Comparison of ENCODE assay signal across 20 cellular contexts in the genomic region with DNA sequence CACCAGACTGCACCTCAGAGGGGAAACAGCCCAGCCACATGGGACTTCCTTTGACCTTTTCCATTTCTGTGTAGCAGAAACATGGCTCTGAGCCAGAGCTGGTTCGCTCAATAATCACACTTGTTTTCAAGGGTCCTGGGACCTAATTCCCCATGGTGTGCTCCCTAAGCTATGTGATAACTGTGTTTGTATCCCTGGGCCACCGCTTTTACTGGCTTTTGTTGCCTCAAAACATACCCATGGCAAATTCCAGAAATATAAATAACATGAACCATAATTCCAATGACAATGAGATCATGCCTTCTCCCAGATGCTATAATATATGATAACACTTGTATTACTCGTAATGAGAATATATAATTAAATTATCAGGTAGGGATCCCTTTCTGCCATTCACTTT.
DNase-seq lines count a peak whose midpoint lies in the region; ATAC-seq lines count a peak whose summit lies in the region.
"Had no signal": no experiment of that assay in that cellular context is flagged by ENCODE, and none has a peak within 500 bp of the region (broad histone marks: within the 10 kb centered on the region; RNA-seq: fewer than 3 reads in every experiment).

No MANE protein-coding gene starts in this region.

- ATAC-seq in left colon, result no peak
- ATAC-seq: A549, K562 had no signal

- no peaks in the 10 kb centered on the region for H3K36me3 ChIP-seq in CD8-positive, alpha-beta memory T cell (ENCODE audit: insufficient read depth, low read length)
- H3K36me3 ChIP-seq: HAP-1 had no signal

- CTCF ChIA-PET in CD8-positive, alpha-beta memory T cell (lab: Charles Lee), result interaction anchor here (0.6 kb wide), 1 partner anchor 1522 kb away, joined by 3 read pairs; no protein-coding TSS in a partner anchor

- no peak overlapping the region for H3K27ac ChIP-seq in CD8-positive, alpha-beta memory T cell (ENCODE audit: low read depth, low read length)
- H3K27ac ChIP-seq: 22Rv1, A549, C4-2B, GM23248, HL-60 had no signal

- no peaks in the 10 kb centered on the region for H3K36me3 Mint-ChIP-seq in CD8-positive, alpha-beta memory T cell

- H3K9me3 ChIP-seq in CD8-positive, alpha-beta memory T cell (ENCODE audit: low read length), result no peaks in the 10 kb centered on the region
- H3K9me3 ChIP-seq: A549, HAP-1 had no signal

- peaks cover 0 to 3% (median 0%) of the 10 kb centered on the region in 5 donors for H3K9me3 Mint-ChIP-seq in CD8-positive, alpha-beta memory T cell
- H3K9me3 Mint-ChIP-seq: CD4-positive, alpha-beta T cell had no signal

- H3K4me3 Mint-ChIP-seq in CD8-positive, alpha-beta memory T cell, result no peak overlapping the region
- H3K4me3 Mint-ChIP-seq: B cell; CD4-positive, alpha-beta T cell had no signal

- no peaks in the 10 kb centered on the region for H3K27me3 Mint-ChIP-seq in CD8-positive, alpha-beta memory T cell
- H3K27me3 Mint-ChIP-seq: B cell; CD4-positive, alpha-beta T cell had no signal

- intact Hi-C loops in left colon (cut with DNase I, micrococcal nuclease), result no loop called here

- H3K4me1 Mint-ChIP-seq in CD8-positive, alpha-beta memory T cell, result no peaks in the 10 kb centered on the region
- H3K4me1 Mint-ChIP-seq: B cell had no signal

- H3K4me3 ChIP-seq in CD8-positive, alpha-beta memory T cell (ENCODE audit: low read length), result no peak overlapping the region
- H3K4me3 ChIP-seq: A549, GM23248, HAP-1, K562 had no signal

- H3K27me3 ChIP-seq in CD8-positive, alpha-beta memory T cell (ENCODE audit: insufficient read depth, low read length, poor library complexity, severe bottlenecking), result no peaks in the 10 kb centered on the region

- H3K4me1 ChIP-seq in CD8-positive, alpha-beta memory T cell (ENCODE audit: insufficient read depth, low read length), result no peaks in the 10 kb centered on the region
- H3K4me1 ChIP-seq: HAP-1 had no signal

- H3K27ac Mint-ChIP-seq in CD8-positive, alpha-beta memory T cell, result no peak overlapping the region
- H3K27ac Mint-ChIP-seq: B cell; CD4-positive, alpha-beta T cell had no signal

- peak; percentile 14 for DNase-seq in NCI-H2171 treated with DMSO at 0.1 percent for 48 hours (lab: John Stamatoyannopoulos, UW)
- DNase-seq in NCI-H2171 (lab: John Stamatoyannopoulos, UW), result no peak
- peak; percentile 9 for DNase-seq in KG1 (lab: John Stamatoyannopoulos, UW)
- DNase-seq in iris pigment epithelial cell (ENCODE audit: low read depth), result peak; percentile 9
- DNase-seq in DMS53 (lab: John Stamatoyannopoulos, UW), result no peak
- no peak for DNase-seq in CD8-positive, alpha-beta memory T cell
- no peak for DNase-seq in left colon
- DNase-seq: CD4-positive, alpha-beta T cell; DMS153; DMS79 treated with DMSO at 0.1 percent for 48 hours; GM23248; IMR-90; Karpas-422 had no signal

- POLR2A ChIA-PET in CD8-positive, alpha-beta memory T cell (lab: Charles Lee), result no interaction called here

Comparison
In these comparisons a context has a peak if more than half of its experiments do, and no peak if none do; other contexts are left out.
1. DNase-seq: peak in NCI-H2171 treated with DMSO at 0.1 percent for 48 hours (single experiment), KG1 (single experiment) and iris pigment epithelial cell (single experiment); none in NCI-H2171 (single experiment), DMS53 (single experiment), CD8-positive, alpha-beta memory T cell (0 of 5) and left colon (0 of 2).